Comparison of ENCODE assay signal across 11 cellular contexts in genomic region chr17:64236827-64237403, GRCh38. TPM values are rescaled to one million over a fixed set of nuclear protein-coding genes. Genes with fewer than 3 reads are reported as not detected.
DNase-seq lines count a peak whose midpoint lies in the region; ATAC-seq and TF ChIP-seq lines count a peak whose summit lies in the region.
"Had no signal": no experiment of that assay in that cellular context is flagged by ENCODE, and none has a peak within 500 bp of the region (broad histone marks: within the 10 kb centered on the region; RNA-seq: fewer than 3 reads in every experiment).

No MANE protein-coding gene starts in this region.

- peaks cover 8% of the 10 kb centered on the region; the same call in 1 of the 2 replicates for H3K4me1 ChIP-seq in Panc1 (ENCODE audit: control insufficient read depth, insufficient read depth, low read length)
- peaks cover 32% of the 10 kb centered on the region for H3K4me1 ChIP-seq in smooth muscle cell (ENCODE audit: low read depth)
- peaks cover 0 to 39% (median 20%) of the 10 kb centered on the region in 6 donors for H3K4me1 ChIP-seq in spleen

- TF ChIP-seq POLR2A in spleen (IDR thresholded peaks at IDR 0.05): no peak

- H3K36me3 ChIP-seq in Panc1 (ENCODE audit: control insufficient read depth, insufficient read depth, low read length) (no peaks in the 10 kb centered on the region), smooth muscle cell (ENCODE audit: low read depth) (no peaks in the 10 kb centered on the region), spleen (peaks cover 0 to 10% (median 0%) of the 10 kb centered on the region in 6 donors)

- WGBS in smooth muscle cell (ENCODE audit: low lambda C conversion rate): 87% methylated on average over 9 of the region's 9 CpGs
- WGBS in spleen, 5 donors: 75 to 85% (median 81%) methylated on average over 9 of the region's 9 CpGs

- no peak overlapping the region for H3K9ac ChIP-seq in smooth muscle cell (ENCODE audit: low read depth)

- intact Hi-C loops in Panc1 (cut with micrococcal nuclease; ENCODE audit: unreplicated experiment): no loop called here
- intact Hi-C loops in spleen (cut with DNase I; ENCODE audit: low total_unique reads): no loop called here

- no peak overlapping the region for H3K4me2 ChIP-seq in smooth muscle cell

- H3K4me3 Mint-ChIP-seq in activated naive CD4-positive, alpha-beta T cell treated with anti-CD3 and anti-CD28 coated beads, Interleukin-2, amount 50 U/mL, for 24 hours: no peak overlapping the region
- H3K4me3 Mint-ChIP-seq: effector memory CD8-positive, alpha-beta T cell; naive thymus-derived CD8-positive, alpha-beta T cell had no signal

- in situ Hi-C loops in Panc1 (cut with HindIII; ENCODE audit: low pct_unique_long_range_greater_than_20kb, low sequenced_read_pairs): no loop called here

- no peaks in the 10 kb centered on the region for H3K27me3 Mint-ChIP-seq in activated naive CD4-positive, alpha-beta T cell treated with anti-CD3 and anti-CD28 coated beads, Interleukin-2, amount 50 U/mL, for 24 hours
- H3K27me3 Mint-ChIP-seq: effector memory CD8-positive, alpha-beta T cell; naive thymus-derived CD8-positive, alpha-beta T cell had no signal

- BruUV-seq in Panc1 (replicated peaks; lab: Mats Ljungman, UMichigan): no TSS peak

- POLR2A ChIA-PET in Panc1 (lab: Charles Lee): no interaction called here

- H3K27ac ChIP-seq in Panc1 (ENCODE audit: low read length) (no peak overlapping the region), smooth muscle cell (ENCODE audit: low read depth) (no peak overlapping the region), spleen (no peak overlapping the region)

- CTCF ChIA-PET in Panc1 (lab: Charles Lee): no interaction called here

- H3K79me2 ChIP-seq in smooth muscle cell (ENCODE audit: low read depth): peaks cover 74% of the 10 kb centered on the region

- H3K9me3 ChIP-seq in Panc1 (ENCODE audit: control insufficient read depth, insufficient read depth, low read depth, low read length) (no peaks in the 10 kb centered on the region), smooth muscle cell (replicated peaks; ENCODE audit: low read depth) (no peaks in the 10 kb centered on the region), spleen (no peaks in the 10 kb centered on the region)

- DNase-seq in activated naive CD4-positive, alpha-beta T cell treated with anti-CD3 and anti-CD28 coated beads, Interleukin-2, amount 50 U/mL, for 72 hours (ENCODE audit: low spot score in 2 of 2): no peak
- DNase-seq in Panc1 (ENCODE audit: low read depth, low spot score): no peak
- no peak for DNase-seq in fibroblast of pulmonary artery (ENCODE audit: low read depth)
- no peak for DNase-seq in smooth muscle cell (lab: John Stamatoyannopoulos, UW; ENCODE audit: unreplicated experiment)
- no peak for DNase-seq in spleen
- DNase-seq in AG20443 (ENCODE audit: low spot score): no peak
- DNase-seq: effector memory CD8-positive, alpha-beta T cell; naive thymus-derived CD8-positive, alpha-beta T cell; NCI-H774 had no signal

- TF ChIP-seq CTCF in Panc1 (IDR thresholded peaks at IDR 0.05) (0 out of 2 replicates have a peak, but pooled peaks have one; percentile 11), fibroblast of pulmonary artery (IDR thresholded peaks at IDR 0.05; ENCODE audit: low read length, missing control alignments) (peak; percentile 24), smooth muscle cell (IDR thresholded peaks at IDR 0.05; ENCODE audit: borderline replicate concordance, insufficient read depth, poor library complexity, severe bottlenecking) (peak; percentile 17), spleen (IDR thresholded peaks at IDR 0.05 in 8 of 11, conservative IDR thresholded peaks at IDR 0.05 in 3 of 11) (peak in 4 of 11 experiments; percentile 11 to 35 (median 20))

- H3K27ac Mint-ChIP-seq in activated naive CD4-positive, alpha-beta T cell treated with anti-CD3 and anti-CD28 coated beads, Interleukin-2, amount 50 U/mL, for 24 hours: peak overlapping the region; percentile 19
- H3K27ac Mint-ChIP-seq in activated naive CD4-positive, alpha-beta T cell treated with anti-CD3 and anti-CD28 coated beads, Interleukin-2, amount 50 U/mL, for 72 hours: no peak overlapping the region
- H3K27ac Mint-ChIP-seq: effector memory CD8-positive, alpha-beta T cell had no signal

- peaks cover 29% of the 10 kb centered on the region for H3F3A ChIP-seq in smooth muscle cell (ENCODE audit: low read depth)

- H3K9me3 Mint-ChIP-seq in activated naive CD4-positive, alpha-beta T cell treated with anti-CD3 and anti-CD28 coated beads, Interleukin-2, amount 50 U/mL, for 24 hours: no peaks in the 10 kb centered on the region
- no peaks in the 10 kb centered on the region for H3K9me3 Mint-ChIP-seq in activated naive CD4-positive, alpha-beta T cell treated with anti-CD3 and anti-CD28 coated beads, Interleukin-2, amount 50 U/mL, for 72 hours
- H3K9me3 Mint-ChIP-seq: effector memory CD8-positive, alpha-beta T cell; naive thymus-derived CD8-positive, alpha-beta T cell had no signal

- peaks cover 51% of the 10 kb centered on the region for H3K4me1 Mint-ChIP-seq in activated naive CD4-positive, alpha-beta T cell treated with anti-CD3 and anti-CD28 coated beads, Interleukin-2, amount 50 U/mL, for 24 hours

- no peak overlapping the region for H2AFZ ChIP-seq in smooth muscle cell (ENCODE audit: low read depth)

- ATAC-seq in activated naive CD4-positive, alpha-beta T cell treated with anti-CD3 and anti-CD28 coated beads, Interleukin-2, amount 50 U/mL, for 72 hours: no peak
- no peak for ATAC-seq in Panc1
- ATAC-seq in GM18870 (IDR thresholded peaks at IDR 0.05; ENCODE audit: unreplicated experiment): no peak
- ATAC-seq: effector memory CD8-positive, alpha-beta T cell had no signal

- peaks cover 18% of the 10 kb centered on the region for H3K36me3 Mint-ChIP-seq in activated naive CD4-positive, alpha-beta T cell treated with anti-CD3 and anti-CD28 coated beads, Interleukin-2, amount 50 U/mL, for 24 hours
- H3K36me3 Mint-ChIP-seq in activated naive CD4-positive, alpha-beta T cell treated with anti-CD3 and anti-CD28 coated beads, Interleukin-2, amount 50 U/mL, for 72 hours: peaks cover 0 to 5% of the 10 kb centered on the region in 2 donors

- H3K27me3 ChIP-seq in Panc1 (ENCODE audit: control insufficient read depth, insufficient read depth, low read length): no peaks in the 10 kb centered on the region
- no peaks in the 10 kb centered on the region for H3K27me3 ChIP-seq in smooth muscle cell (ENCODE audit: low read depth)
- H3K27me3 ChIP-seq in spleen (replicated peaks in 1 of 7): no peaks in the 10 kb centered on the region

- no peak overlapping the region for H3K4me3 ChIP-seq in Panc1 (ENCODE audit: low read depth in 2 of 2, low read length in 2 of 2)
- H3K4me3 ChIP-seq in fibroblast of pulmonary artery (replicated peaks; ENCODE audit: low read depth, low read length): no peak overlapping the region
- no peak overlapping the region for H3K4me3 ChIP-seq in smooth muscle cell
- H3K4me3 ChIP-seq in spleen: no peak overlapping the region

- H4K20me1 ChIP-seq in smooth muscle cell (ENCODE audit: low read depth): peaks cover 6% of the 10 kb centered on the region

RNA-seq across cellular contexts. Expression of gene TEX2, which starts 26.1 kb away (rescaled TPM):
- 10 to 100 TPM; 12.1 to 14.7 TPM for total RNA-seq in activated naive CD4-positive, alpha-beta T cell treated with anti-CD3 and anti-CD28 coated beads, Interleukin-2, amount 50 U/mL, for 72 hours
- total RNA-seq in Panc1 (2021; ENCODE audit: unreplicated experiment) (20.1 TPM), smooth muscle cell (25.6 and 26.2 TPM in 2 replicates), spleen (10 to 100 TPM; 22.3 to 44.5 (median 33.4) TPM)
- 10.8 TPM for polyA plus RNA-seq in Panc1 (2012; ENCODE audit: insufficient read length)
- polyA plus RNA-seq in smooth muscle cell (8.6 and 16.0 TPM in 2 replicates), spleen (1 to 10 TPM; 3.0 to 6.7 (median 3.9) TPM)
